8 cellular contexts compared by ENCODE assay signal in genomic region chr9:114653556-114654159, GRCh38. TPM values are rescaled to one million over a fixed set of nuclear protein-coding genes. Genes with fewer than 3 reads are reported as not detected.
A peak's percentile ranks its signal among the peaks of the same experiment; 100 is the strongest.
DNase-seq lines count a peak whose midpoint lies in the region; ATAC-seq, FAIRE-seq and TF ChIP-seq lines count a peak whose summit lies in the region.

No MANE protein-coding gene starts in this region.

- no peak for TF ChIP-seq POLR2A in A549 (IDR thresholded peaks at IDR 0.05; ENCODE audit: low read length)
- no peak for TF ChIP-seq POLR2A in GM12891 (IDR thresholded peaks at IDR 0.05; ENCODE audit: low read depth, low read length)

- H3K4me2 ChIP-seq in A549: no peak overlapping the region

- peak; percentile 91 for TF ChIP-seq CTCF in A549 (IDR thresholded peaks at IDR 0.05)

- peak; percentile 64 to 72 for DNase-seq in A549 (ENCODE audit: low read depth in 1 of 2, low spot score in 1 of 2)
- peak; percentile 57 for DNase-seq in GM12891 (ENCODE audit: insufficient read length, low spot score)
- DNase-seq in NOMO-1 (lab: John Stamatoyannopoulos, UW; ENCODE audit: unreplicated experiment in 2 of 2): peak; percentile 56 to 60
- peak; percentile 18 for DNase-seq in activated CD8-positive, alpha-beta memory T cell treated with anti-CD3 and anti-CD28 coated beads, Interleukin-2, amount 50 U/mL, for 1 hour (ENCODE audit: extremely low read depth)
- peak; percentile 74 for DNase-seq in epidermal melanocyte (ENCODE audit: insufficient read length, low spot score)
- peak; percentile 84 for DNase-seq in myocyte (ENCODE audit: low read depth)
- DNase-seq in stimulated activated CD8-positive, alpha-beta memory T cell treated with anti-CD3 and anti-CD28 coated beads, Interleukin-7, amount 100 ng/mL, for 4 hours (ENCODE audit: low read depth in 2 of 2): peak; percentile 23 to 62

- 0 out of 3 replicates have a peak, but pooled peaks cover 3% of the 10 kb centered on the region for H3K4me1 ChIP-seq in A549

- CTCF ChIA-PET in A549 (lab: Yijun Ruan, JAX): interaction anchor here (0.6 to 16.9 kb wide), 80 partner anchors 8 to 401 kb away, joined by 3 to 259 read pairs (median 4); partner anchors contain the start of gene ATP6V1G1

- TF ChIP-seq EP300 in A549 (IDR thresholded peaks at IDR 0.05): no peak

- H3K27ac ChIP-seq in A549: peak overlapping the region in 1 of 2 experiments; percentile 43; a peak in 2 of 6 replicates

- peak; percentile 62 to 88; a peak in 3 of 6 replicates for ATAC-seq in A549
- peak; percentile 78 for ATAC-seq in HG03521 (IDR thresholded peaks at IDR 0.05; ENCODE audit: unreplicated experiment)

- FAIRE-seq in A549 (lab: Jason Lieb, UNC) (no peak), GM12891 (lab: Jason Lieb, UNC) (no peak)

- no peaks in the 10 kb centered on the region for H3K9me3 ChIP-seq in A549

- TF ChIP-seq RAD21 in A549 (conservative IDR thresholded peaks at IDR 0.05 in 1 of 2, IDR thresholded peaks at IDR 0.05 in 1 of 2): peak; percentile 89 to 97

- WGBS in A549 (ENCODE audit: missing lambda C conversion rate): 33% methylated on average over 6 of the region's 6 CpGs

- POLR2A ChIA-PET in A549 (lab: Yijun Ruan, JAX): interaction anchor here (0.7 to 1.6 kb wide), 5 partner anchors 64 to 257 kb away, joined by 3 to 6 read pairs (median 3); partner anchors contain the start of gene ATP6V1G1

- H3K4me3 ChIP-seq in A549: no peak overlapping the region

TF ChIP-seq in A549, 52 proteins besides CTCF, POLR2A, EP300 and RAD21:
- TF ChIP-seq SMC3 (IDR thresholded peaks at IDR 0.05): peak; percentile 96
- no peak for TF ChIP-seq GATA3 (IDR thresholded peaks at IDR 0.05; ENCODE audit: borderline replicate concordance)

TF ChIP-seq in GM12891, 5 proteins besides CTCF, POLR2A, EP300 and RAD21:
- TF ChIP-seq SPI1 (IDR thresholded peaks at IDR 0.05; ENCODE audit: low read depth, low read length) (peak; percentile 66), PAX5 (IDR thresholded peaks at IDR 0.05; ENCODE audit: insufficient read depth, low read length, severe bottlenecking) (no peak)

RNA-seq across cellular contexts. Expression of gene TEX53, which starts 3.9 kb away (rescaled TPM):
- not detected in 2 replicates for polyA plus RNA-seq in A549 (2011; rRNA removed)
- not detected in 2 replicates for polyA plus RNA-seq in A549 (2012; cell fraction: cytosol; rRNA removed)
- not detected in 2 replicates for polyA plus RNA-seq in A549 (2012; cell fraction: nucleus; rRNA removed)
- polyA plus RNA-seq in A549 (2017; fragmentation: RNase III; extraction: RNeasy Plus Mini Kit Qiagen cat#74134 plus additional on column Dnase treatment): not detected in 3 replicates
- polyA minus RNA-seq in A549 (2011; rRNA and poly(A)+ RNA removed): not detected in 2 replicates
- not detected for polyA plus RNA-seq in GM12891 (2012; ENCODE audit: low read depth, missing spikeins)
- not detected in 2 replicates for total RNA-seq in myocyte
- polyA plus RNA-seq in myocyte (2012): not detected

RNA-seq across cellular contexts. Expression of gene TEX48, which starts 28.3 kb away (rescaled TPM):
- polyA plus RNA-seq in A549 (2011; rRNA removed) (0.16 TPM in 1 of 2 replicates, not detected in the other), A549 (2017; fragmentation: RNase III; extraction: RNeasy Plus Mini Kit Qiagen cat#74134 plus additional on column Dnase treatment) (not detected in 3 replicates)
- polyA plus RNA-seq in A549 (2012; cell fraction: cytosol; rRNA removed): not detected in 2 replicates
- polyA plus RNA-seq in A549 (2012; cell fraction: nucleus; rRNA removed): not detected in 2 replicates
- polyA minus RNA-seq in A549 (2011; rRNA and poly(A)+ RNA removed): not detected in 2 replicates
- polyA plus RNA-seq in GM12891 (2012; ENCODE audit: low read depth, missing spikeins): not detected
- not detected in 2 replicates for total RNA-seq in myocyte
- not detected for polyA plus RNA-seq in myocyte (2012)

RNA-seq across cellular contexts. Expression of gene TMEM268, which starts 42.6 kb away (rescaled TPM):
- polyA plus RNA-seq in A549 (2011; rRNA removed) (29.9 and 32.1 TPM in 2 replicates), A549 (2017; fragmentation: RNase III; extraction: RNeasy Plus Mini Kit Qiagen cat#74134 plus additional on column Dnase treatment) (8.4 to 9.5 TPM (median 9.0 TPM) in 3 replicates)
- 8.3 and 11.4 TPM in 2 replicates for polyA plus RNA-seq in A549 (2012; cell fraction: cytosol; rRNA removed)
- 6.9 and 9.0 TPM in 2 replicates for polyA plus RNA-seq in A549 (2012; cell fraction: nucleus; rRNA removed)
- polyA minus RNA-seq in A549 (2011; rRNA and poly(A)+ RNA removed): 28.3 and 35.3 TPM in 2 replicates
- 12.7 TPM for polyA plus RNA-seq in GM12891 (2012; ENCODE audit: low read depth, missing spikeins)
- 4.1 and 7.4 TPM in 2 replicates for total RNA-seq in myocyte
- 8.2 TPM for polyA plus RNA-seq in myocyte (2012)

Comparison
In these comparisons a context has a peak if more than half of its experiments do, and no peak if none do; other contexts are left out.
1. DNase-seq: peak in every context shown above with its lines; median percentile 84 in myocyte; 74 in epidermal melanocyte; 68 in A549; 58 in NOMO-1; 57 in GM12891; 42 in stimulated activated CD8-positive, alpha-beta memory T cell treated with anti-CD3 and anti-CD28 coated beads, Interleukin-7, amount 100 ng/mL, for 4 hours; 18 in activated CD8-positive, alpha-beta memory T cell treated with anti-CD3 and anti-CD28 coated beads, Interleukin-2, amount 50 U/mL, for 1 hour.